In genomic region chr14:104092931-104093365, GRCh38 we compare ENCODE assay signal across 19 cellular contexts. TPM values are rescaled to one million over a fixed set of nuclear protein-coding genes. Genes with fewer than 3 reads are reported as not detected.
"Had no signal": no experiment of that assay in that cellular context is flagged by ENCODE, and none has a peak within 500 bp of the region (broad histone marks: within the 10 kb centered on the region; RNA-seq: fewer than 3 reads in every experiment).

No MANE protein-coding gene starts in this region.

- DNase-seq: activated CD4-positive, alpha-beta memory T cell treated with anti-CD3 and anti-CD28 coated beads for 36 hours; activated CD4-positive, alpha-beta T cell treated with anti-CD3 and anti-CD28 coated beads for 4 hours; activated CD4-positive, CD25-positive, alpha-beta regulatory T cell; activated naive CD4-positive, alpha-beta T cell treated with Interleukin-2 at 50 U/mL for 16 hours; activated naive CD8-positive, alpha-beta T cell treated with anti-CD3 and anti-CD28 coated beads for 36 hours; activated T-cell treated with anti-CD3 and anti-CD28 coated beads, Interleukin-2, amount 50 U/mL, for 48 hours; esophagus squamous epithelium; occipital lobe; stimulated activated CD4-positive, alpha-beta T cell treated with anti-CD3 and anti-CD28 coated beads, Interleukin-4, amount 100 ng/mL, for 1 hour; stimulated activated naive CD4-positive, alpha-beta T cell treated with Interleukin-2 at 50 U/mL for 16 hours; SW 1271 had no signal

- H3K9me3 ChIP-seq: breast epithelium, esophagus squamous epithelium, left lung, thoracic aorta had no signal

- H3K27ac ChIP-seq: breast epithelium, coronary artery, esophagus squamous epithelium, heart left ventricle, left lung, spleen, thoracic aorta had no signal

- H3K4me3 ChIP-seq: breast epithelium, coronary artery, esophagus squamous epithelium, heart left ventricle, left lung, spleen, thoracic aorta had no signal

- H3K36me3 ChIP-seq: breast epithelium, esophagus squamous epithelium, heart left ventricle, left lung, spleen, thoracic aorta had no signal

- H3K4me1 ChIP-seq: breast epithelium had no signal

RNA-seq across cellular contexts. Expression of gene ASPG, which starts 7.4 kb away (rescaled TPM):
- total RNA-seq: activated CD4-positive, alpha-beta memory T cell treated with anti-CD3 and anti-CD28 coated beads for 36 hours; activated naive CD8-positive, alpha-beta T cell treated with anti-CD3 and anti-CD28 coated beads for 36 hours; myocyte; T-helper 17 cell had no signal

RNA-seq across cellular contexts. Expression of gene KIF26A, which starts 45.4 kb away (rescaled TPM):
- total RNA-seq: myocyte had no signal
